In genomic region chr7:131147604-131148003, GRCh38 we compare ENCODE assay signal across 23 cellular contexts.
"Had no signal": no experiment of that assay in that cellular context is flagged by ENCODE, and none has a peak within 500 bp of the region (broad histone marks: within the 10 kb centered on the region; RNA-seq: fewer than 3 reads in every experiment).

No MANE protein-coding gene starts in this region.

- H3K4me3 Mint-ChIP-seq: activated CD4-positive, alpha-beta T cell treated with anti-CD3 and anti-CD28 coated beads, Interleukin-2, amount 10 ng/mL, durations not matched to agents 7 days and 5 days; activated CD8-positive, alpha-beta T cell treated with anti-CD3 and anti-CD28 coated beads, Interleukin-2, amount 10 ng/mL, durations not matched to agents 7 days and 5 days; activated T-cell treated with anti-CD3 and anti-CD28 coated beads, Interleukin-2, amount 50 U/mL, for 24 hours; immature natural killer cell; naive thymus-derived CD4-positive, alpha-beta T cell; neural progenitor cell; stimulated activated naive CD8-positive, alpha-beta T cell treated with anti-CD3 and anti-CD28 coated beads, Interleukin-15, amount 100 ng/mL, for 72 hours had no signal

- H3K4me2 ChIP-seq: neural progenitor cell had no signal

- H3K9me3 Mint-ChIP-seq: activated T-cell treated with anti-CD3 and anti-CD28 coated beads, Interleukin-2, amount 50 U/mL, for 24 hours; activated T-helper 2 cell treated with anti-CD3 and anti-CD28 coated beads, Interferon-gamma antibody, Interleukin-2, Interleukin-4, amounts not matched to agents 10 μg/mL and 5 μg/mL and 100 μg/mL, durations not matched to agents 14 hours and 24 hours and 36 hours; immature natural killer cell; neural progenitor cell; stimulated activated naive CD8-positive, alpha-beta T cell treated with anti-CD3 and anti-CD28 coated beads, Interleukin-15, amount 100 ng/mL, for 72 hours had no signal

- H3K27ac Mint-ChIP-seq: activated CD4-positive, alpha-beta T cell treated with anti-CD3 and anti-CD28 coated beads, Interleukin-2, amount 10 ng/mL, durations not matched to agents 7 days and 5 days; activated CD8-positive, alpha-beta T cell treated with anti-CD3 and anti-CD28 coated beads, Interleukin-2, amount 10 ng/mL, durations not matched to agents 7 days and 5 days; activated T-cell treated with anti-CD3 and anti-CD28 coated beads, Interleukin-2, amount 50 U/mL, for 24 hours; activated T-helper 2 cell treated with anti-CD3 and anti-CD28 coated beads, Interferon-gamma antibody, Interleukin-2, Interleukin-4, amounts not matched to agents 10 μg/mL and 5 μg/mL and 100 μg/mL, durations not matched to agents 14 hours and 24 hours and 36 hours; immature natural killer cell; naive thymus-derived CD4-positive, alpha-beta T cell; neural progenitor cell; stimulated activated naive CD8-positive, alpha-beta T cell treated with anti-CD3 and anti-CD28 coated beads, Interleukin-15, amount 100 ng/mL, for 72 hours had no signal

- DNase-seq: activated CD4-positive, alpha-beta T cell treated with anti-CD3 and anti-CD28 coated beads, Interleukin-2, amount 10 ng/mL, durations not matched to agents 7 days and 5 days; activated CD8-positive, alpha-beta T cell treated with anti-CD3 and anti-CD28 coated beads, Interleukin-2, amount 10 ng/mL, durations not matched to agents 7 days and 5 days; activated naive CD4-positive, alpha-beta T cell treated with Interleukin-2 at 50 U/mL for 16 hours; activated T-cell treated with anti-CD3 and anti-CD28 coated beads, Interleukin-2, amount 50 U/mL, for 24 hours; cortex of kidney; effector CD4-positive, alpha-beta T cell; immature natural killer cell; mesendoderm; naive thymus-derived CD4-positive, alpha-beta T cell; ovary; retina; stimulated activated CD4-positive, alpha-beta T cell treated with anti-CD3 and anti-CD28 coated beads, Interleukin-15, amount 100 ng/mL, for 24 hours; stimulated activated CD4-positive, alpha-beta T cell treated with anti-CD3 and anti-CD28 coated beads, Interleukin-2, amount 100 ng/mL, for 48 hours; stimulated activated naive CD8-positive, alpha-beta T cell treated with anti-CD3 and anti-CD28 coated beads, Interleukin-15, amount 100 ng/mL, for 72 hours; T1000; upper lobe of left lung had no signal

- H3K27me3 Mint-ChIP-seq: activated T-cell treated with anti-CD3 and anti-CD28 coated beads, Interleukin-2, amount 50 U/mL, for 24 hours; stimulated activated naive CD8-positive, alpha-beta T cell treated with anti-CD3 and anti-CD28 coated beads, Interleukin-15, amount 100 ng/mL, for 72 hours had no signal

- H3K36me3 ChIP-seq: ascending aorta, esophagus muscularis mucosa, neural progenitor cell, ovary, upper lobe of left lung had no signal

- H3K27ac ChIP-seq: ascending aorta, esophagus muscularis mucosa, neural progenitor cell, ovary, SK-N-MC, skin epidermis, upper lobe of left lung had no signal

- H3K27me3 ChIP-seq: ascending aorta, esophagus muscularis mucosa, neural progenitor cell, ovary, upper lobe of left lung had no signal

- H3K4me3 ChIP-seq: ascending aorta, esophagus muscularis mucosa, neural progenitor cell, ovary, SK-N-MC, skin epidermis, upper lobe of left lung had no signal

- H3K9ac ChIP-seq: neural progenitor cell had no signal

- H3K9me3 ChIP-seq: ascending aorta, esophagus muscularis mucosa, ovary, upper lobe of left lung had no signal

- H3K36me3 Mint-ChIP-seq: immature natural killer cell; naive thymus-derived CD4-positive, alpha-beta T cell; neural progenitor cell had no signal

- H2AFZ ChIP-seq: neural progenitor cell had no signal

- H3K4me1 Mint-ChIP-seq: activated CD4-positive, alpha-beta T cell treated with anti-CD3 and anti-CD28 coated beads, Interleukin-2, amount 10 ng/mL, durations not matched to agents 7 days and 5 days; immature natural killer cell; neural progenitor cell; stimulated activated naive CD8-positive, alpha-beta T cell treated with anti-CD3 and anti-CD28 coated beads, Interleukin-15, amount 100 ng/mL, for 72 hours had no signal

- H3K4me1 ChIP-seq: ascending aorta, neural progenitor cell, upper lobe of left lung had no signal

- ATAC-seq: activated CD4-positive, CD25-positive, alpha-beta regulatory T cell treated with anti-CD3 and anti-CD28 coated beads, Interleukin-2, amount 50 U/mL, for 24 hours; activated CD8-positive, alpha-beta T cell treated with anti-CD3 and anti-CD28 coated beads, Interleukin-2, amount 10 ng/mL, durations not matched to agents 7 days and 5 days; naive thymus-derived CD4-positive, alpha-beta T cell; stimulated activated naive CD8-positive, alpha-beta T cell treated with anti-CD3 and anti-CD28 coated beads, Interleukin-15, amount 100 ng/mL, for 72 hours had no signal
